In the genomic region with DNA sequence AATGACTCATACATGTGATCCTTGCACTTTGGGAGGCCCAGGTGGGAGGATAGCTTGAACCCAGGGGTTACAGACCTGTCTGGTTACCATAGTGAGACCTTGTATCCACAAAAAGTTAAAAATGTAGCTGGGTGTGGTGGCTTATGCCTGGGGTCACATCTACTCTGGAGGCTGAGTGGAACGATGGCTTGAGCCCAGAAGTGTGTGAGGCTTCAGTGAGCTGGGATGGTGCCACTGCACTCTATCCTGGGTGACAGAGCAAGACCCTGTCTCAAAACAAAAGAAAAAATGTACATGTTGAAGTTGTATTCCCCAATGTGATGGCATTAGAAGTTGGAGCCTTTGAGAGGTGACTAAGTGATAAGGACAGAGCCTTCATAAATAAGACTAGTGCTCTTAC, we compare ENCODE assay signal across 6 cellular contexts.
"Had no signal": no experiment of that assay in that cellular context is flagged by ENCODE, and none has a peak within 500 bp of the region (broad histone marks: within the 10 kb centered on the region; RNA-seq: fewer than 3 reads in every experiment).

No MANE protein-coding gene starts in this region.

- H3K4me3 Mint-ChIP-seq: H9 had no signal

- DNase-seq: GM23248, GOT3, H9, HCEC 1CT, IMR-90 had no signal

- H2AFZ ChIP-seq: GM23248 had no signal

- H3K4me1 Mint-ChIP-seq: H9 had no signal

- H3K9ac ChIP-seq: GM23248 had no signal

- H3K27ac ChIP-seq: GM23248 had no signal

- H3K4me3 ChIP-seq: GM23248, K562 had no signal
